8 cellular contexts compared by ENCODE assay signal in genomic region chr6:3258201-3258600, GRCh38. TPM values are rescaled to one million over a fixed set of nuclear protein-coding genes. Genes with fewer than 3 reads are reported as not detected.
DNase-seq lines count a peak whose midpoint lies in the region; ATAC-seq, FAIRE-seq and TF ChIP-seq lines count a peak whose summit lies in the region.

No MANE protein-coding gene starts in this region.

- no peaks in the 10 kb centered on the region for H3K27me3 Mint-ChIP-seq in activated naive CD8-positive, alpha-beta T cell

- H3K27ac Mint-ChIP-seq in activated naive CD8-positive, alpha-beta T cell = no peak overlapping the region

- peaks cover 8% of the 10 kb centered on the region for H3K36me3 Mint-ChIP-seq in activated naive CD8-positive, alpha-beta T cell

- TF ChIP-seq CTCF in SK-N-SH (IDR thresholded peaks at IDR 0.05) (no peak), keratinocyte (optimal IDR thresholded peaks at IDR 0.05 in 1 of 3, IDR thresholded peaks at IDR 0.05 in 1 of 3, conservative IDR thresholded peaks at IDR 0.05 in 1 of 3; ENCODE audit: extremely low read depth in 1 of 3, insufficient read depth in 2 of 3, low read length in 3 of 3) (no peak), stomach (IDR thresholded peaks at IDR 0.05) (no peak)

- no peak for FAIRE-seq in keratinocyte (lab: Jason Lieb, UNC)

- peak overlapping the region; percentile 70 for H3K4me3 Mint-ChIP-seq in activated naive CD8-positive, alpha-beta T cell

- H4K20me1 ChIP-seq in SK-N-SH (ENCODE audit: insufficient read depth) (peaks cover 19% of the 10 kb centered on the region), keratinocyte (ENCODE audit: control insufficient read depth, extremely low read depth, insufficient read depth, low read length) (peaks cover 7% of the 10 kb centered on the region)

- ATAC-seq in SK-N-SH treated with all-trans-retinoic acid at 6 μM for 48 hours (no peak), GM18858 (IDR thresholded peaks at IDR 0.05; ENCODE audit: unreplicated experiment) (no peak)

- H3K9me2 ChIP-seq in SK-N-SH = no peaks in the 10 kb centered on the region

- no peak for TF ChIP-seq RAD21 in SK-N-SH (IDR thresholded peaks at IDR 0.05; ENCODE audit: low read length)

- H3K9me3 ChIP-seq in SK-N-SH = no peaks in the 10 kb centered on the region
- H3K9me3 ChIP-seq in keratinocyte (ENCODE audit: control insufficient read depth, low read depth, low read length) = no peaks in the 10 kb centered on the region
- no peaks in the 10 kb centered on the region for H3K9me3 ChIP-seq in stomach

- H3K4me3 ChIP-seq in SK-N-SH (ENCODE audit: low read depth in 2 of 2, low read length in 1 of 2) (peak overlapping the region; percentile 75 to 88), keratinocyte (ENCODE audit: control insufficient read depth in 2 of 3, extremely low read depth in 1 of 3, insufficient read depth in 2 of 3, low read depth in 1 of 3, low read length in 3 of 3) (peak overlapping the region in 2 of 3 experiments; percentile 36 to 39), stomach (peak overlapping the region; percentile 84 to 100 (median 92))

- H3K9ac ChIP-seq in SK-N-SH = no peak overlapping the region
- H3K9ac ChIP-seq in keratinocyte (ENCODE audit: control insufficient read depth, extremely low read depth, insufficient read depth, low read length) = no peak overlapping the region

- CTCF ChIA-PET in SK-N-SH (lab: Yijun Ruan, JAX) = interaction anchor here (1.8 to 7.5 kb wide), 2 partner anchors 9 to 20 kb away, joined by 4 to 48 read pairs; no protein-coding TSS in a partner anchor

- H3K79me2 ChIP-seq in SK-N-SH (ENCODE audit: insufficient read depth) = peaks cover 41% of the 10 kb centered on the region
- H3K79me2 ChIP-seq in keratinocyte (ENCODE audit: control insufficient read depth, insufficient read depth, low read length) = peaks cover 42% of the 10 kb centered on the region

- no peaks in the 10 kb centered on the region for H3F3A ChIP-seq in SK-N-SH (replicated peaks; ENCODE audit: insufficient read depth)

- TF ChIP-seq EP300 in SK-N-SH (IDR thresholded peaks at IDR 0.05; ENCODE audit: borderline replicate concordance in 1 of 2, low read depth in 1 of 2, low read length in 1 of 2) (no peak), stomach (IDR thresholded peaks at IDR 0.05) (no peak)

- H3K27ac ChIP-seq in SK-N-SH (ENCODE audit: low read depth in 2 of 2, low read length in 1 of 2) (no peak overlapping the region), keratinocyte (ENCODE audit: control insufficient read depth, insufficient read depth, low read length) (no peak overlapping the region), stomach (peak overlapping the region; percentile 47 to 90 (median 83))

- POLR2A ChIA-PET in SK-N-SH (lab: Yijun Ruan, JAX) = interaction anchor here (0.6 to 3.0 kb wide), 3 partner anchors 28 to 763 kb away, joined by 3 to 21 read pairs (median 7); a partner anchor contains a TSS

- no peaks in the 10 kb centered on the region for H3K9me3 Mint-ChIP-seq in activated naive CD8-positive, alpha-beta T cell (ENCODE audit: low read depth)

- H3K36me3 ChIP-seq in SK-N-SH (replicated peaks in 1 of 2; ENCODE audit: control insufficient read depth in 1 of 2, insufficient read depth in 2 of 2, low read length in 1 of 2) (peaks cover 0 to 5% of the 10 kb centered on the region in 2 experiments), keratinocyte (ENCODE audit: control insufficient read depth in 2 of 2, extremely low read depth in 1 of 2, insufficient read depth in 2 of 2, low read length in 2 of 2) (peaks cover 0 to 10% of the 10 kb centered on the region in 2 experiments), stomach (no peaks in the 10 kb centered on the region)

- H3K4me1 Mint-ChIP-seq in activated naive CD8-positive, alpha-beta T cell (ENCODE audit: low read depth) = peaks cover 31% of the 10 kb centered on the region

- no peaks in the 10 kb centered on the region; the same call in 1 of the 2 replicates for H3K27me3 ChIP-seq in SK-N-SH (ENCODE audit: insufficient read depth)
- H3K27me3 ChIP-seq in keratinocyte (ENCODE audit: control insufficient read depth, extremely low read depth, insufficient read depth, low read length) = no peaks in the 10 kb centered on the region
- no peaks in the 10 kb centered on the region for H3K27me3 ChIP-seq in stomach

- H3K4me2 ChIP-seq in SK-N-SH (peak overlapping the region; percentile 92; the same call in 1 of the 2 replicates), keratinocyte (ENCODE audit: control insufficient read depth, extremely low read depth, insufficient read depth, low read depth, low read length) (peak overlapping the region; percentile 63)

- H2AFZ ChIP-seq in SK-N-SH (ENCODE audit: low read depth) (peak overlapping the region; percentile 73; the same call in 1 of the 2 replicates), keratinocyte (ENCODE audit: control insufficient read depth, low read length) (peak overlapping the region; percentile 43)

- TF ChIP-seq POLR2A in stomach (IDR thresholded peaks at IDR 0.05) = no peak

- no peaks in the 10 kb centered on the region for H3K9me1 ChIP-seq in keratinocyte (ENCODE audit: control insufficient read depth, extremely low read depth, insufficient read depth, low read length)

- WGBS in SK-N-SH (ENCODE audit: low lambda C conversion rate) = 59% methylated on average over 12 of the region's 12 CpGs
- WGBS in stomach, 5 donors = 46 to 54% (median 52%) methylated on average over 12 of the region's 12 CpGs

- H3K4me1 ChIP-seq in SK-N-SH (ENCODE audit: control insufficient read depth in 1 of 2, insufficient read depth in 2 of 2, low read depth in 1 of 2, low read length in 1 of 2) (peaks cover 6 to 22% of the 10 kb centered on the region in 2 experiments; a peak in 1 of 4 replicates), keratinocyte (ENCODE audit: control insufficient read depth, extremely low read depth, insufficient read depth, low read length) (peaks cover 9% of the 10 kb centered on the region), stomach (peaks cover 28 to 42% (median 36%) of the 10 kb centered on the region in 4 donors)

- DNase-seq in SK-N-SH (no peak), keratinocyte (ENCODE audit: low read depth, low spot score) (no peak), stomach (no peak), NCI-H2081 treated with DMSO at 0.1 percent for 48 hours (lab: John Stamatoyannopoulos, UW) (no peak), NCI-H510A (lab: John Stamatoyannopoulos, UW) (no peak)

- intact Hi-C loops in stomach (cut with DNase I; ENCODE audit: low total_unique reads) = loop anchor here (10.0 kb wide), 1 partner anchor 133 kb away; no protein-coding TSS in a partner anchor

- dilution Hi-C loops in keratinocyte (cut with MboI; ENCODE audit: extremely low pct_ligation_motif_present, low sequenced_read_pairs) = no loop called here

TF ChIP-seq in SK-N-SH, 30 proteins besides CTCF, POLR2A, EP300 and RAD21 (continues in another document):
- no peak for TF ChIP-seq YY1 (IDR thresholded peaks at IDR 0.05; ENCODE audit: low read depth)
- TF ChIP-seq SMC3 (IDR thresholded peaks at IDR 0.05; ENCODE audit: low read depth, low read length) = no peak
- no peak for TF ChIP-seq TAF1 (IDR thresholded peaks at IDR 0.05; ENCODE audit: borderline replicate concordance, low read depth, low read length)
- TF ChIP-seq MAX (IDR thresholded peaks at IDR 0.05; ENCODE audit: low read depth) = no peak

TF ChIP-seq in SK-N-SH treated with all-trans-retinoic acid at 6 μM for 48 hours, 23 proteins besides CTCF, POLR2A, EP300 and RAD21 (continues in another document):
- TF ChIP-seq OSR1 (CRISPR knock-in tag; IDR thresholded peaks at IDR 0.05) = no peak
- no peak for TF ChIP-seq TCF4 (CRISPR knock-in tag; IDR thresholded peaks at IDR 0.05; ENCODE audit: borderline replicate concordance)
- TF ChIP-seq ZFP30 (CRISPR knock-in tag; IDR thresholded peaks at IDR 0.05) = no peak
- TF ChIP-seq SNAI2 (CRISPR knock-in tag; IDR thresholded peaks at IDR 0.05) = no peak
- no peak for TF ChIP-seq ZNF70 (CRISPR knock-in tag; IDR thresholded peaks at IDR 0.05)
- no peak for TF ChIP-seq GLIS3 (CRISPR knock-in tag; IDR thresholded peaks at IDR 0.05)

RNA-seq across cellular contexts. Expression of gene PSMG4, which starts 0.5 kb away (rescaled TPM):
- polyA plus RNA-seq in SK-N-SH (2012; rRNA removed) = 60.0 and 61.3 TPM in 2 replicates
- 46.7 and 55.4 TPM in 2 replicates for polyA plus RNA-seq in SK-N-SH (2012; cell fraction: cytosol; rRNA removed)
- polyA plus RNA-seq in SK-N-SH (2012; cell fraction: nucleus; rRNA removed) = 38.1 and 46.5 TPM in 2 replicates
- 9.9 to 19.7 TPM (median 16.3 TPM) in 3 replicates for polyA plus RNA-seq in keratinocyte
- 5.6 TPM for polyA plus RNA-seq in keratinocyte (2011; ENCODE audit: low read depth)
- 8.8 and 12.3 TPM in 2 replicates for polyA plus RNA-seq in keratinocyte (2011; cell fraction: cytosol; rRNA removed)
- 9.2 and 9.7 TPM in 2 replicates for polyA plus RNA-seq in keratinocyte (2011; cell fraction: nucleus; rRNA removed)
- 16.0 and 17.0 TPM in 2 replicates for polyA plus RNA-seq in keratinocyte (2012; ENCODE audit: low replicate concordance)
- 5.2 to 5.4 TPM (median 5.3 TPM) in 3 replicates for polyA minus RNA-seq in keratinocyte
- 18.6 TPM for polyA minus RNA-seq in keratinocyte (2011; cell fraction: cytosol; rRNA and poly(A)+ RNA removed)
- polyA minus RNA-seq in keratinocyte (2011; cell fraction: nucleus; rRNA and poly(A)+ RNA removed) = 2.4 and 2.9 TPM in 2 replicates
- total RNA-seq in stomach = 10 to 100 TPM in 2 of 5 donors, 1 to 10 TPM in 3; 4.0 to 92.7 (median 7.8) TPM
- 10 to 100 TPM; 36.2 to 48.4 (median 39.4) TPM for polyA plus RNA-seq in stomach

RNA-seq across cellular contexts. Expression of gene TUBB2B, which starts 30.7 kb away (rescaled TPM):
- polyA plus RNA-seq in SK-N-SH (2012; rRNA removed) = 161 and 162 TPM in 2 replicates
- polyA plus RNA-seq in SK-N-SH (2012; cell fraction: cytosol; rRNA removed) = 98.8 and 151 TPM in 2 replicates
- polyA plus RNA-seq in SK-N-SH (2012; cell fraction: nucleus; rRNA removed) = 84.1 and 119 TPM in 2 replicates
- polyA plus RNA-seq in keratinocyte = 0.04 TPM in 1 of 3 replicates, not detected in the others
- 1.0 TPM for polyA plus RNA-seq in keratinocyte (2011; ENCODE audit: low read depth)
- 0.04 and 0.09 TPM in 2 replicates for polyA plus RNA-seq in keratinocyte (2011; cell fraction: cytosol; rRNA removed)
- polyA plus RNA-seq in keratinocyte (2011; cell fraction: nucleus; rRNA removed) = not detected in 2 replicates
- polyA plus RNA-seq in keratinocyte (2012; ENCODE audit: low replicate concordance) = 2.1 TPM in 1 of 2 replicates, not detected in the other
- 0.13 to 0.51 TPM in 2 of 3 replicates, not detected in the other for polyA minus RNA-seq in keratinocyte
- not detected for polyA minus RNA-seq in keratinocyte (2011; cell fraction: cytosol; rRNA and poly(A)+ RNA removed)
- polyA minus RNA-seq in keratinocyte (2011; cell fraction: nucleus; rRNA and poly(A)+ RNA removed) = not detected in 2 replicates
- 10 to 100 TPM in 1 of 5 donors, 1 to 10 TPM in 2, not detected in 2; 1.4 to 31.4 (median 4.6) TPM for total RNA-seq in stomach
- polyA plus RNA-seq in stomach = 1 to 10 TPM; 3.7 to 5.2 (median 4.1) TPM

Comparison
In these comparisons a context has a peak if more than half of its experiments do, and no peak if none do; other contexts are left out.
1. H3K27ac ChIP-seq: peak in stomach (5 of 5); none in SK-N-SH (0 of 2) and keratinocyte (single experiment).
2. H3K4me3 ChIP-seq: peak in every context shown above with its lines; median percentile 92 in stomach; 82 in SK-N-SH; 38 in keratinocyte.
3. RNA of gene TUBB2B, which starts 30.7 kb away (polyA plus RNA-seq): 84.1 to 162 TPM in SK-N-SH; 3.7 to 5.2 TPM in stomach and 0.04 to 2.1 TPM in keratinocyte; every median in the first group is over 10 times any median in the second.